In the genomic region with DNA sequence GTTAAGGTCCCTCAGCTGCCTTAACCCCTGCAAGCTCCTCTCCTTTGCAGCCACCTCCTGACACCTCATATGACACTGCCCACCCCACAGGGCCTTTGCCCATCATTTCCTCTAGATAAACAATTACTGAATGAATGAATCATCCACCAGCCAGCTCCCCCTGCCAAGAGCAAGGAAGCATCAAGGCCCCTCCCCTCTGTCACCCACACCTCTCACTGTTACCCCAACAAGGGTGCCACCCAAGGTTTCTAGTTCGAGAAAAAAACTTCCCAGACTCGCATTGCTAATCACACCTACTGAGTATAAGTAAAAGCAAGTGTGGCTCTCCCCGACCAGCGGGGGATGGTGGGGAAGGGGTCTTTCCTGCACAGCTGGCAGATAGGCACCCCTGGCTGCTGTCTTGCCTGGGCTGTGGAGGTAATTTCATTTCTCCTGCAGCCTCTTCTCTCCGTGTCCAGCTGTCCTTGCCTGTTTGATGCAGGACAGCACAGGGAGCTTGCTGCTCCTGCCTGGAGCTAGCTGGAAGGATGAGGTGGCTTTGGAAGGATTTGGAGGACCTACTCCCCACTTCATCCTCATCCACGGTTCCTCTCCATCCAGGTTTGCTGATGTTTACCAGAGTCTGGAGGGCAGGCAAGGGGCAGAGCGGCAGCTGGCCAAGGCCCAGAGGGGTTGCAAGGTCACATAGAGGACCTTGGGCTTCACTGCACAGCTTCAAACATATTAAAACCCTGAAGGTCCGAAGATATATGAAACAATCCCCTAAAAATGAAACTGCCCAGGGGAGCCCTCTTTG, we compare ENCODE assay signal across 1 cellular context.
TF ChIP-seq lines count a peak whose summit lies in the region.

No MANE protein-coding gene starts in this region.

TF ChIP-seq in GM23338, 12 proteins besides CTCF, POLR2A, EP300 and RAD21 (continued from another document):
- TF ChIP-seq, protein P1, sequence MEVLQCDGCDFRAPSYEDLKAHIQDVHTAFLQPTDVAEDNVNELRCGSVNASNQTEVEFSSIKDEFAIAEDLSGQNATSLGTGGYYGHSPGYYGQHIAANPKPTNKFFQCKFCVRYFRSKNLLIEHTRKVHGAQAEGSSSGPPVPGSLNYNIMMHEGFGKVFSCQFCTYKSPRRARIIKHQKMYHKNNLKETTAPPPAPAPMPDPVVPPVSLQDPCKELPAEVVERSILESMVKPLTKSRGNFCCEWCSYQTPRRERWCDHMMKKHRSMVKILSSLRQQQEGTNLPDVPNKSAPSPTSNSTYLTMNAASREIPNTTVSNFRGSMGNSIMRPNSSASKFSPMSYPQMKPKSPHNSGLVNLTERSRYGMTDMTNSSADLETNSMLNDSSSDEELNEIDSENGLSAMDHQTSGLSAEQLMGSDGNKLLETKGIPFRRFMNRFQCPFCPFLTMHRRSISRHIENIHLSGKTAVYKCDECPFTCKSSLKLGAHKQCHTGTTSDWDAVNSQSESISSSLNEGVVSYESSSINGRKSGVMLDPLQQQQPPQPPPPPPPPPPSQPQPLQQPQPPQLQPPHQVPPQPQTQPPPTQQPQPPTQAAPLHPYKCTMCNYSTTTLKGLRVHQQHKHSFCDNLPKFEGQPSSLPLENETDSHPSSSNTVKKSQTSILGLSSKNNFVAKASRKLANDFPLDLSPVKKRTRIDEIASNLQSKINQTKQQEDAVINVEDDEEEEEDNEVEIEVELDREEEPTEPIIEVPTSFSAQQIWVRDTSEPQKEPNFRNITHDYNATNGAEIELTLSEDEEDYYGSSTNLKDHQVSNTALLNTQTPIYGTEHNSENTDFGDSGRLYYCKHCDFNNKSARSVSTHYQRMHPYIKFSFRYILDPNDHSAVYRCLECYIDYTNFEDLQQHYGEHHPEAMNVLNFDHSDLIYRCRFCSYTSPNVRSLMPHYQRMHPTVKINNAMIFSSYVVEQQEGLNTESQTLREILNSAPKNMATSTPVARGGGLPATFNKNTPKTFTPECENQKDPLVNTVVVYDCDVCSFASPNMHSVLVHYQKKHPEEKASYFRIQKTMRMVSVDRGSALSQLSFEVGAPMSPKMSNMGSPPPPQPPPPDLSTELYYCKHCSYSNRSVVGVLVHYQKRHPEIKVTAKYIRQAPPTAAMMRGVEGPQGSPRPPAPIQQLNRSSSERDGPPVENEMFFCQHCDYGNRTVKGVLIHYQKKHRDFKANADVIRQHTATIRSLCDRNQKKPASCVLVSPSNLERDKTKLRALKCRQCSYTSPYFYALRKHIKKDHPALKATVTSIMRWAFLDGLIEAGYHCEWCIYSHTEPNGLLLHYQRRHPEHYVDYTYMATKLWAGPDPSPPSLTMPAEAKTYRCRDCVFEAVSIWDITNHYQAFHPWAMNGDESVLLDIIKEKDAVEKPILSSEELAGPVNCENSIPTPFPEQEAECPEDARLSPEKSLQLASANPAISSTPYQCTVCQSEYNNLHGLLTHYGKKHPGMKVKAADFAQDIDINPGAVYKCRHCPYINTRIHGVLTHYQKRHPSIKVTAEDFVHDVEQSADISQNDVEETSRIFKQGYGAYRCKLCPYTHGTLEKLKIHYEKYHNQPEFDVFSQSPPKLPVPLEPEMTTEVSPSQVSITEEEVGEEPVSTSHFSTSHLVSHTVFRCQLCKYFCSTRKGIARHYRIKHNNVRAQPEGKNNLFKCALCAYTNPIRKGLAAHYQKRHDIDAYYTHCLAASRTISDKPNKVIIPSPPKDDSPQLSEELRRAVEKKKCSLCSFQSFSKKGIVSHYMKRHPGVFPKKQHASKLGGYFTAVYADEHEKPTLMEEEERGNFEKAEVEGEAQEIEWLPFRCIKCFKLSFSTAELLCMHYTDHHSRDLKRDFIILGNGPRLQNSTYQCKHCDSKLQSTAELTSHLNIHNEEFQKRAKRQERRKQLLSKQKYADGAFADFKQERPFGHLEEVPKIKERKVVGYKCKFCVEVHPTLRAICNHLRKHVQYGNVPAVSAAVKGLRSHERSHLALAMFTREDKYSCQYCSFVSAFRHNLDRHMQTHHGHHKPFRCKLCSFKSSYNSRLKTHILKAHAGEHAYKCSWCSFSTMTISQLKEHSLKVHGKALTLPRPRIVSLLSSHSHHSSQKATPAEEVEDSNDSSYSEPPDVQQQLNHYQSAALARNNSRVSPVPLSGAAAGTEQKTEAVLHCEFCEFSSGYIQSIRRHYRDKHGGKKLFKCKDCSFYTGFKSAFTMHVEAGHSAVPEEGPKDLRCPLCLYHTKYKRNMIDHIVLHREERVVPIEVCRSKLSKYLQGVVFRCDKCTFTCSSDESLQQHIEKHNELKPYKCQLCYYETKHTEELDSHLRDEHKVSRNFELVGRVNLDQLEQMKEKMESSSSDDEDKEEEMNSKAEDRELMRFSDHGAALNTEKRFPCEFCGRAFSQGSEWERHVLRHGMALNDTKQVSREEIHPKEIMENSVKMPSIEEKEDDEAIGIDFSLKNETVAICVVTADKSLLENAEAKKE (CRISPR knock-in tag; IDR thresholded peaks at IDR 0.05): no peak
- TF ChIP-seq, protein P2, sequence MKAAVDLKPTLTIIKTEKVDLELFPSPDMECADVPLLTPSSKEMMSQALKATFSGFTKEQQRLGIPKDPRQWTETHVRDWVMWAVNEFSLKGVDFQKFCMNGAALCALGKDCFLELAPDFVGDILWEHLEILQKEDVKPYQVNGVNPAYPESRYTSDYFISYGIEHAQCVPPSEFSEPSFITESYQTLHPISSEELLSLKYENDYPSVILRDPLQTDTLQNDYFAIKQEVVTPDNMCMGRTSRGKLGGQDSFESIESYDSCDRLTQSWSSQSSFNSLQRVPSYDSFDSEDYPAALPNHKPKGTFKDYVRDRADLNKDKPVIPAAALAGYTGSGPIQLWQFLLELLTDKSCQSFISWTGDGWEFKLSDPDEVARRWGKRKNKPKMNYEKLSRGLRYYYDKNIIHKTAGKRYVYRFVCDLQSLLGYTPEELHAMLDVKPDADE (IDR thresholded peaks at IDR 0.05): no peak
- TF ChIP-seq, protein P3, sequence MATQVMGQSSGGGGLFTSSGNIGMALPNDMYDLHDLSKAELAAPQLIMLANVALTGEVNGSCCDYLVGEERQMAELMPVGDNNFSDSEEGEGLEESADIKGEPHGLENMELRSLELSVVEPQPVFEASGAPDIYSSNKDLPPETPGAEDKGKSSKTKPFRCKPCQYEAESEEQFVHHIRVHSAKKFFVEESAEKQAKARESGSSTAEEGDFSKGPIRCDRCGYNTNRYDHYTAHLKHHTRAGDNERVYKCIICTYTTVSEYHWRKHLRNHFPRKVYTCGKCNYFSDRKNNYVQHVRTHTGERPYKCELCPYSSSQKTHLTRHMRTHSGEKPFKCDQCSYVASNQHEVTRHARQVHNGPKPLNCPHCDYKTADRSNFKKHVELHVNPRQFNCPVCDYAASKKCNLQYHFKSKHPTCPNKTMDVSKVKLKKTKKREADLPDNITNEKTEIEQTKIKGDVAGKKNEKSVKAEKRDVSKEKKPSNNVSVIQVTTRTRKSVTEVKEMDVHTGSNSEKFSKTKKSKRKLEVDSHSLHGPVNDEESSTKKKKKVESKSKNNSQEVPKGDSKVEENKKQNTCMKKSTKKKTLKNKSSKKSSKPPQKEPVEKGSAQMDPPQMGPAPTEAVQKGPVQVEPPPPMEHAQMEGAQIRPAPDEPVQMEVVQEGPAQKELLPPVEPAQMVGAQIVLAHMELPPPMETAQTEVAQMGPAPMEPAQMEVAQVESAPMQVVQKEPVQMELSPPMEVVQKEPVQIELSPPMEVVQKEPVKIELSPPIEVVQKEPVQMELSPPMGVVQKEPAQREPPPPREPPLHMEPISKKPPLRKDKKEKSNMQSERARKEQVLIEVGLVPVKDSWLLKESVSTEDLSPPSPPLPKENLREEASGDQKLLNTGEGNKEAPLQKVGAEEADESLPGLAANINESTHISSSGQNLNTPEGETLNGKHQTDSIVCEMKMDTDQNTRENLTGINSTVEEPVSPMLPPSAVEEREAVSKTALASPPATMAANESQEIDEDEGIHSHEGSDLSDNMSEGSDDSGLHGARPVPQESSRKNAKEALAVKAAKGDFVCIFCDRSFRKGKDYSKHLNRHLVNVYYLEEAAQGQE (IDR thresholded peaks at IDR 0.05; ENCODE audit: unreplicated experiment): no peak
- no peak for TF ChIP-seq EZH2phosphoT487 (IDR thresholded peaks at IDR 0.05; ENCODE audit: unreplicated experiment)
- no peak for TF ChIP-seq ZNF331 (CRISPR knock-in tag; IDR thresholded peaks at IDR 0.05; ENCODE audit: low read depth)
- no peak for TF ChIP-seq POLR2AphosphoS5 (IDR thresholded peaks at IDR 0.05; ENCODE audit: low read depth)
- no peak for TF ChIP-seq NANOG (IDR thresholded peaks at IDR 0.05; ENCODE audit: borderline replicate concordance)
- TF ChIP-seq STAT1 (IDR thresholded peaks at IDR 0.05; ENCODE audit: unreplicated experiment): no peak
- TF ChIP-seq EZH2 (IDR thresholded peaks at IDR 0.05; ENCODE audit: low read depth, unreplicated experiment): no peak
